In genomic region chr7:30504347-30505173, GRCh38 we compare ENCODE assay signal across 1 cellular context.
A peak's percentile ranks its signal among the peaks of the same experiment; 100 is the strongest.
TF ChIP-seq lines count a peak whose summit lies in the region.

TSS of gene GGCT (minus strand) at chr7:30504829. CDS start at chr7:30504709, 120 bp downstream.

TF ChIP-seq in HepG2, 621 proteins besides CTCF, POLR2A, EP300 and RAD21 (continued from another document and continues in another):
- TF ChIP-seq LRRFIP1 (CRISPR knock-in tag; conservative IDR thresholded peaks at IDR 0.05) (no peak), ZNF143 (CRISPR knock-in tag; IDR thresholded peaks at IDR 0.05) (peak; percentile 25; the same call in 1 of the 2 replicates), PATZ1 (CRISPR knock-in tag; IDR thresholded peaks at IDR 0.05) (peak; percentile 49), TRIM22 (IDR thresholded peaks at IDR 0.05) (no peak), KDM2A (CRISPR knock-in tag; IDR thresholded peaks at IDR 0.05; ENCODE audit: borderline replicate concordance, low read depth) (0 out of 2 replicates have a peak, but pooled peaks have one; percentile 44), ZNF883 (CRISPR knock-in tag; IDR thresholded peaks at IDR 0.05; ENCODE audit: not compliant biosample characterization) (no peak), ZFP36 (IDR thresholded peaks at IDR 0.05; ENCODE audit: borderline replicate concordance, low read depth, low read length, partially characterized antibody) (no peak), ZNF605 (CRISPR knock-in tag; IDR thresholded peaks at IDR 0.05) (peak; percentile 95), ZNF746 (CRISPR knock-in tag; IDR thresholded peaks at IDR 0.05) (0 out of 2 replicates have a peak, but pooled peaks have one; percentile 50), MAZ (IDR thresholded peaks at IDR 0.05; ENCODE audit: borderline replicate concordance, low read depth, low read length) (peak; percentile 49; the same call in 1 of the 2 replicates), MAZ (CRISPR knock-in tag; IDR thresholded peaks at IDR 0.05; ENCODE audit: low read depth) (peak; percentile 78; the same call in 1 of the 2 replicates), RBFOX2 (IDR thresholded peaks at IDR 0.05; ENCODE audit: low read depth, low read length) (peak; percentile 82), ZNF576 (CRISPR knock-in tag; IDR thresholded peaks at IDR 0.05) (no peak), GATAD1 (CRISPR knock-in tag; IDR thresholded peaks at IDR 0.05) (peak; percentile 67; the same call in 1 of the 2 replicates), RBM39 (IDR thresholded peaks at IDR 0.05; ENCODE audit: low read depth, low read length, poor library complexity, severe bottlenecking) (peak; percentile 32), YEATS2 (CRISPR knock-in tag; IDR thresholded peaks at IDR 0.05; ENCODE audit: borderline replicate concordance) (peak; percentile 74; the same call in 1 of the 2 replicates), SYNCRIP (IDR thresholded peaks at IDR 0.05; ENCODE audit: insufficient read depth, low read depth, low read length) (no peak), ZNF264 (CRISPR knock-in tag; IDR thresholded peaks at IDR 0.05) (no peak), DMAP1 (CRISPR knock-in tag; IDR thresholded peaks at IDR 0.05) (peak; percentile 92), ZNF180 (CRISPR knock-in tag; IDR thresholded peaks at IDR 0.05; ENCODE audit: borderline replicate concordance, low read depth) (0 out of 2 replicates have a peak, but pooled peaks have one; percentile 22), ELF3 (CRISPR knock-in tag; IDR thresholded peaks at IDR 0.05) (peak; percentile 26; the same call in 1 of the 2 replicates), ELF4 (CRISPR knock-in tag; IDR thresholded peaks at IDR 0.05; ENCODE audit: borderline replicate concordance) (0 out of 2 replicates have a peak, but pooled peaks have one; percentile 45), ZBTB3 (CRISPR knock-in tag; IDR thresholded peaks at IDR 0.05; ENCODE audit: borderline replicate concordance, low read depth) (no peak), IRF1 (CRISPR knock-in tag; IDR thresholded peaks at IDR 0.05; ENCODE audit: low read depth) (no peak), ATF6 (CRISPR knock-in tag; conservative IDR thresholded peaks at IDR 0.05) (no peak), ZNF652 (CRISPR knock-in tag; IDR thresholded peaks at IDR 0.05; ENCODE audit: borderline replicate concordance, low read depth) (no peak; the same call in 1 of the 2 replicates), ZNF354B (CRISPR knock-in tag; IDR thresholded peaks at IDR 0.05) (no peak), NR0B2 (CRISPR knock-in tag; IDR thresholded peaks at IDR 0.05) (no peak), USF2 (IDR thresholded peaks at IDR 0.05; ENCODE audit: low read depth, low read length) (no peak), USF2 (CRISPR knock-in tag; IDR thresholded peaks at IDR 0.05; ENCODE audit: borderline replicate concordance) (peak; percentile 58; the same call in 1 of the 2 replicates), TEAD2 (CRISPR knock-in tag; IDR thresholded peaks at IDR 0.05) (0 out of 2 replicates have a peak, but pooled peaks have one; percentile 56), AGO1 (IDR thresholded peaks at IDR 0.05; ENCODE audit: low read depth, low read length, poor library complexity, severe bottlenecking) (no peak), ZNF225 (CRISPR knock-in tag; IDR thresholded peaks at IDR 0.05) (peak; percentile 69; the same call in 1 of the 2 replicates), TBL1XR1 (IDR thresholded peaks at IDR 0.05; ENCODE audit: borderline replicate concordance, low read length, partially characterized antibody) (no peak), PAX8 (CRISPR knock-in tag; IDR thresholded peaks at IDR 0.05; ENCODE audit: borderline replicate concordance) (no peak), MLXIP (CRISPR knock-in tag; IDR thresholded peaks at IDR 0.05; ENCODE audit: borderline replicate concordance) (no peak), KDM5A (IDR thresholded peaks at IDR 0.05; ENCODE audit: borderline replicate concordance, low read length) (peak; percentile 35; the same call in 1 of the 2 replicates), NONO (IDR thresholded peaks at IDR 0.05) (no peak), NONO (CRISPR knock-in tag; conservative IDR thresholded peaks at IDR 0.05) (no peak), MXD1 (CRISPR knock-in tag; IDR thresholded peaks at IDR 0.05) (peak; percentile 77), THAP8 (CRISPR knock-in tag; IDR thresholded peaks at IDR 0.05; ENCODE audit: borderline replicate concordance) (no peak), TFDP1 (CRISPR knock-in tag; IDR thresholded peaks at IDR 0.05; ENCODE audit: borderline replicate concordance) (peak; percentile 91)
